Comparison of ENCODE assay signal across 8 cellular contexts in the genomic region with DNA sequence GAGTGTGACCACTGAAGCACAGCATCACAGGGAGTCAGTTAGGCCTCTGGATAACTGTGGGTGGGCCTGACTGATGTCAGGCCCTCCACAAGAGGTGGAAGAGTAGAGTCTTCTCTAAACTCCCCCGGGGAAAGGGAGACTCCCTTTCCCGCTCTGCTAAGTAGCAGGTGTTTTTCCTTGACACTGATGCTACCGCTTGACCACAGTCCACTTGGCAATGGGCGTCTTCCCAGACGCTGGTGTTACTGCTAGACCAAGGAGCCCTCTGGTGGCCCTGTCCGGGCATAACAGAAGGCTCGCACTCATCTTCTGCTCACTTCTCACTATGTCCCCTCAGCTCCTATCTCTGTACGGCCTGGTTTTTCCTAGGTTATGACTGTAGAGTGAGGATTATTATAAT.
DNase-seq lines count a peak whose midpoint lies in the region; TF ChIP-seq lines count a peak whose summit lies in the region.
"Not testable (repeated sequence)": the region's sequence is repeated elsewhere in the genome, so short reads cannot be mapped to it uniquely, and the experiment has no call there.

No MANE protein-coding gene starts in this region.

- not testable (repeated sequence) for TF ChIP-seq EP300 in Ishikawa (IDR thresholded peaks at IDR 0.05; ENCODE audit: borderline replicate concordance)

- peak; percentile 53 for TF ChIP-seq RAD21 in Ishikawa (IDR thresholded peaks at IDR 0.05; ENCODE audit: low read depth)

- H3K36me3 Mint-ChIP-seq in MCF 10A (ENCODE audit: insufficient read depth, unreplicated experiment); neural progenitor cell: not testable (repeated sequence)

- H3K4me1 ChIP-seq in BE2C, neural progenitor cell: not testable (repeated sequence)

- H3K27ac ChIP-seq in neural progenitor cell = not testable (repeated sequence)

- not testable (repeated sequence) for BruUV-seq in MCF 10A (replicated peaks; lab: Mats Ljungman, UMichigan)

- H3K9me3 Mint-ChIP-seq in MCF 10A (ENCODE audit: unreplicated experiment) = not testable (repeated sequence)
- peaks cover 13% of the 10 kb centered on the region for H3K9me3 Mint-ChIP-seq in neural progenitor cell

- H3K79me2 ChIP-seq in neural progenitor cell (ENCODE audit: low read depth) = not testable (repeated sequence)

- not testable (repeated sequence) for H3K27me3 ChIP-seq in BE2C, neural progenitor cell

- not testable (repeated sequence) for H3K36me3 ChIP-seq in BE2C, neural progenitor cell

- CTCF ChIA-PET in GM10248 (lab: Yijun Ruan, JAX); MCF 10A (lab: Yijun Ruan, JAX): not testable (repeated sequence)

- H3F3A ChIP-seq in neural progenitor cell (ENCODE audit: low read depth) = not testable (repeated sequence)

- H4K20me1 ChIP-seq in neural progenitor cell (ENCODE audit: low read depth) = not testable (repeated sequence)

- H3K4me3 Mint-ChIP-seq in MCF 10A (ENCODE audit: unreplicated experiment); neural progenitor cell: not testable (repeated sequence)

- not testable (repeated sequence) for H3K4me2 ChIP-seq in neural progenitor cell

- intact Hi-C loops in MCF 10A (cut with micrococcal nuclease) = loop anchor here (10.0 kb wide), 1 partner anchor 72 kb away; the partner anchor contains the start of gene ZNF92

- not testable (repeated sequence) for H3K27ac Mint-ChIP-seq in MCF 10A (ENCODE audit: low read depth, unreplicated experiment); neural progenitor cell

- not testable (repeated sequence) for H3K4me1 Mint-ChIP-seq in MCF 10A (ENCODE audit: insufficient read depth, unreplicated experiment); neural progenitor cell

- not testable (repeated sequence) for H2AFZ ChIP-seq in neural progenitor cell (replicated peaks)

- H3K27me3 Mint-ChIP-seq in MCF 10A (ENCODE audit: insufficient read depth, unreplicated experiment); neural progenitor cell (ENCODE audit: insufficient read depth, low read depth): not testable (repeated sequence)

- TF ChIP-seq CTCF in BE2C (IDR thresholded peaks at IDR 0.05; ENCODE audit: low read depth, low read length) (peak; percentile 50), GM10248 (IDR thresholded peaks at IDR 0.05; ENCODE audit: control extremely low read depth, extremely low read depth, low read depth, missing control alignments) (peak; percentile 39), WI38 (IDR thresholded peaks at IDR 0.05; ENCODE audit: low read depth, low read length) (peak; percentile 14; the same call in 1 of the 2 replicates), MCF 10A (IDR thresholded peaks at IDR 0.05; ENCODE audit: unreplicated experiment) (peak; percentile 18), fibroblast of villous mesenchyme (IDR thresholded peaks at IDR 0.05; ENCODE audit: insufficient read depth, low read depth, low read length) (peak; percentile 39), neural progenitor cell (IDR thresholded peaks at IDR 0.05) (peak; percentile 36)

- DNase-seq in BE2C = peak; percentile 41
- DNase-seq in GM10248 (ENCODE audit: extremely low spot score); MCF 10A (ENCODE audit: unreplicated experiment); fibroblast of villous mesenchyme (ENCODE audit: low read depth): not testable (repeated sequence)
- DNase-seq in NK-92 treated with Interleukin-12 subunit alpha and Interleukin-12 subunit beta, amount 100 ng/mL, for 24 hours (lab: John Stamatoyannopoulos, UW) = peak; percentile 4
- peak; percentile 9 for DNase-seq in neural progenitor cell (ENCODE audit: low spot score)

- not testable (repeated sequence) for H3K9me3 ChIP-seq in BE2C; neural progenitor cell (ENCODE audit: low read depth)

- POLR2A ChIA-PET in GM10248 (lab: Yijun Ruan, JAX); MCF 10A (lab: Yijun Ruan, JAX): not testable (repeated sequence)

- not testable (repeated sequence) for H3K9ac ChIP-seq in neural progenitor cell

- H3K4me3 ChIP-seq in BE2C (ENCODE audit: low read depth, low read length); WI38 (ENCODE audit: low read depth, low read length); fibroblast of villous mesenchyme (ENCODE audit: low read depth, low read length); neural progenitor cell: not testable (repeated sequence)
